In the genomic region with DNA sequence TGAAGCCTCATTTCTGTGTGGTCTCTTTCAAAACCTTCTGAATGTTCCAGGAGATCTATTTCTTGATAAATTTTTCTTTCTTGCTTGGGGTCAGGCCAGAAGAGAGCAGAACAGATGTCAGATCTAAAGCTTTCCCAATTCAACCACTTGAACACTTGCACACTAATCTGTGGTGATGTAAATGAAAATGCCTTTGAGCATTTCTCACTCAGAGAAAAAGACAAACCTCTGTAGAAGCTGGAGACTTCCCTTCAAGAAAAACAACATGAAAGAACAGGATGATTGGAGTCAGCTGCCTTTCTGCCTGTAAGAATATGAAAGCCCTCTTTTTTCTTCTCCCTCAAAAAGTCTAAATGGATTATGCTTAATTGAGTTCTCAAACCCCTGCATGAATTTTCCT, we compare ENCODE assay signal across 13 cellular contexts. TPM values are rescaled to one million over a fixed set of nuclear protein-coding genes. Genes with fewer than 3 reads are reported as not detected.
DNase-seq lines count a peak whose midpoint lies in the region; ATAC-seq and TF ChIP-seq lines count a peak whose summit lies in the region.
"Had no signal": no experiment of that assay in that cellular context is flagged by ENCODE, and none has a peak within 500 bp of the region (broad histone marks: within the 10 kb centered on the region; RNA-seq: fewer than 3 reads in every experiment).

No MANE protein-coding gene starts in this region.

- TF ChIP-seq POLR2A in sigmoid colon (IDR thresholded peaks at IDR 0.05) = no peak

- H3K4me3 ChIP-seq in fibroblast of mammary gland (ENCODE audit: control insufficient read depth, low read depth, low read length) (no peak overlapping the region), sigmoid colon (no peak overlapping the region)

- DNase-seq in COLO829 (ENCODE audit: low spot score) (peak; percentile 77), SK-MEL-5 (ENCODE audit: low read depth, low spot score) (peak; percentile 94), fibroblast of mammary gland (ENCODE audit: low read depth) (peak; percentile 89), sigmoid colon (no peak), SIG-M5 treated with dmso at 0.1 percent for 504 hours (lab: John Stamatoyannopoulos, UW; ENCODE audit: unreplicated experiment) (no peak)
- DNase-seq in activated CD8-positive, alpha-beta T cell treated with anti-CD3 and anti-CD28 coated beads for 36 hours = no peak
- DNase-seq: COR-L47; effector memory CD4-positive, alpha-beta T cell; immature natural killer cell; NCI-H2081 treated with DMSO at 0.1 percent for 48 hours had no signal

- no peaks in the 10 kb centered on the region for H3K27me3 ChIP-seq in sigmoid colon

- TF ChIP-seq CTCF in fibroblast of mammary gland (conservative IDR thresholded peaks at IDR 0.05; ENCODE audit: control insufficient read depth, insufficient read depth, low read depth, low read length) (no peak), sigmoid colon (IDR thresholded peaks at IDR 0.05) (no peak)
- TF ChIP-seq CTCF in activated CD8-positive, alpha-beta T cell treated with anti-CD3 and anti-CD28 coated beads for 36 hours (IDR thresholded peaks at IDR 0.05) = no peak

- POLR2A ChIA-PET in activated CD8-positive, alpha-beta T cell treated with anti-CD3 and anti-CD28 coated beads for 36 hours (lab: Charles Lee) = no interaction called here

- intact Hi-C loops in sigmoid colon (cut with DNase I) = no loop called here
- intact Hi-C loops in activated CD8-positive, alpha-beta T cell treated with anti-CD3 and anti-CD28 coated beads for 36 hours (cut with micrococcal nuclease) = no loop called here

- no peaks in the 10 kb centered on the region for H3K9me3 ChIP-seq in sigmoid colon

- no peaks in the 10 kb centered on the region for H3K36me3 ChIP-seq in sigmoid colon

- no peak overlapping the region for H3K27ac Mint-ChIP-seq in activated CD8-positive, alpha-beta T cell treated with anti-CD3 and anti-CD28 coated beads for 36 hours

- TF ChIP-seq EP300 in sigmoid colon (IDR thresholded peaks at IDR 0.05) = no peak

- H3K4me1 Mint-ChIP-seq in activated CD8-positive, alpha-beta T cell treated with anti-CD3 and anti-CD28 coated beads for 36 hours (ENCODE audit: low read depth) = no peaks in the 10 kb centered on the region

- H3K4me1 ChIP-seq in sigmoid colon = peaks cover 4 to 97% (median 93%) of the 10 kb centered on the region in 4 donors

- H3K36me3 Mint-ChIP-seq in activated CD8-positive, alpha-beta T cell treated with anti-CD3 and anti-CD28 coated beads for 36 hours (ENCODE audit: low read depth) = no peaks in the 10 kb centered on the region
- H3K36me3 Mint-ChIP-seq: immature natural killer cell had no signal

- ATAC-seq in GM21717 (IDR thresholded peaks at IDR 0.05; ENCODE audit: unreplicated experiment) (no peak), HG02642 (IDR thresholded peaks at IDR 0.05; ENCODE audit: poor library complexity, unreplicated experiment) (no peak)
- ATAC-seq in activated CD8-positive, alpha-beta T cell treated with anti-CD3 and anti-CD28 coated beads for 36 hours = no peak
- ATAC-seq: Panc1 had no signal

- H3K27ac ChIP-seq in sigmoid colon = peak overlapping the region; percentile 71 to 98 (median 97)

- CTCF ChIA-PET in activated CD8-positive, alpha-beta T cell treated with anti-CD3 and anti-CD28 coated beads for 36 hours (lab: Charles Lee) = interaction anchor here (0.8 to 1.2 kb wide), 2 partner anchors 10 to 65 kb away, joined by 3 to 4 read pairs; no protein-coding TSS in a partner anchor

- in situ Hi-C loops in SK-MEL-5 (cut with HindIII; ENCODE audit: low pct_unique_long_range_greater_than_20kb, low sequenced_read_pairs) = no loop called here

- H3K27me3 Mint-ChIP-seq in activated CD8-positive, alpha-beta T cell treated with anti-CD3 and anti-CD28 coated beads for 36 hours = peaks cover under 1% of the 10 kb centered on the region

- H3K9me3 Mint-ChIP-seq in activated CD8-positive, alpha-beta T cell treated with anti-CD3 and anti-CD28 coated beads for 36 hours = no peaks in the 10 kb centered on the region
- H3K9me3 Mint-ChIP-seq: immature natural killer cell had no signal

- H3K4me3 Mint-ChIP-seq in activated CD8-positive, alpha-beta T cell treated with anti-CD3 and anti-CD28 coated beads for 36 hours = no peak overlapping the region
- H3K4me3 Mint-ChIP-seq: immature natural killer cell had no signal

RNA-seq across cellular contexts. Expression of a gene that starts 11.2 kb away (rescaled TPM):
- 210 and 214 TPM in 2 replicates for total RNA-seq in SK-MEL-5 (2014; rRNA removed; shearing (Covaris generic))
- 312 and 354 TPM in 2 replicates for polyA plus RNA-seq in SK-MEL-5 (2015; cell fraction: cytosol; rRNA removed)
- 79.2 and 85.7 TPM in 2 replicates for polyA plus RNA-seq in SK-MEL-5 (2015; cell fraction: nucleus; rRNA removed)
- 100 to 1,000 TPM; 474 to 834 (median 779) TPM for total RNA-seq in sigmoid colon
- polyA plus RNA-seq in sigmoid colon = 100 to 1,000 TPM in 1 of 3 donors, 10 to 100 TPM in 2; 29.8 to 199 (median 46.2) TPM
- total RNA-seq in activated CD8-positive, alpha-beta T cell treated with anti-CD3 and anti-CD28 coated beads for 36 hours = not detected

Comparison
In these comparisons a context has a peak if more than half of its experiments do, and no peak if none do; other contexts are left out.
1. DNase-seq: peak in COLO829 (single experiment), SK-MEL-5 (single experiment) and fibroblast of mammary gland (single experiment); none in sigmoid colon (single experiment), SIG-M5 treated with dmso at 0.1 percent for 504 hours (single experiment) and activated CD8-positive, alpha-beta T cell treated with anti-CD3 and anti-CD28 coated beads for 36 hours (single experiment).
2. RNA of a gene that starts 11.2 kb away (total RNA-seq): 474 to 834 TPM in sigmoid colon and 210 to 214 TPM in SK-MEL-5; not detected in activated CD8-positive, alpha-beta T cell treated with anti-CD3 and anti-CD28 coated beads for 36 hours; every median in the first group is over 100 times any median in the second.